Comparison of ENCODE assay signal across 8 cellular contexts in the genomic region with DNA sequence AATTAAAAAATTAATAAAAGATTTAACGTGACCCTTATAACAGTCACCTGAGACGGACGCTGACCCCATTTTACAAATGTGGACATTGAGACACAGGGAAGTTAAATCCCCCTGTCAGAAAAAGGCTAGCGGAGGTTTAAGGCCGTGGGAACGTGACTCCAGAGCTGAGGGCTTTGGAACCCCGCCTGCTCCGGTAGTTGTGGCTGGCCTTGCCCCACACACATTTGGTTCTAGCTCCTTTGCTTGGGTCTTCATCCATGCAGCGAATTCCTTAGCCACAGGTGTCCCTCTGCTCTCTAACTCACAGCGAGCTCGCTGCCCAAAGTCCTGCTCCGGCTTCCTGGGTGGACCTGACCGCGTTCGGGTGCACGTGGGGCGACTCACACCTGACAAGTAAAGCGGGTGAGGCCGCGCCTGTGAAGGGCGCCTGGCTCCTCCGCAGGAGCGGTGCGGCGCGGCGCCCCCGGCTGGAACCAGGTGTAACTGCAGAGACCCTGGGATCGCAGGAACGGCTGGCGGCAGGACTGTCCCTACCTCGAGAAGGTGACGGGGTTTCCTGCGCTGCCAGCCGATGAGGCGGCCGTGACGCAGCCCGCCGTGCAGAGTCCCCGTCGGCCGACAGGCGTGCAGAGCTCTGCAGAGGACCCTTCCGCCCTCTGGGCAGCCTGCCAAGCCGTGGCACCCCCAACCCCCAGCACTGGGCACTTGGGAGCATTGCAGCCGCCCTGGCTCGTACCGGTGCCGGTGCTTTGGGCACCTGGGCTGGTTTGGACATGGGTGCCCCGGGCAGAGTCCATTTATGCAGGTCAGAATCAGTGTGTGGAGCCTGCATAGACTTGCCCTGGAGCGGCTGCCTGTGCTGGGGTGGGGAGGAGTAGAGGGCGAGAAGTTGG. TPM values are rescaled to one million over a fixed set of nuclear protein-coding genes. Genes with fewer than 3 reads are reported as not detected.
DNase-seq lines count a peak whose midpoint lies in the region; ATAC-seq, FAIRE-seq and TF ChIP-seq lines count a peak whose summit lies in the region.

No MANE protein-coding gene starts in this region.

- H3K27ac Mint-ChIP-seq in activated CD8-positive, alpha-beta T cell treated with anti-CD3 and anti-CD28 coated beads, Interleukin-2, amount 10 ng/mL, durations not matched to agents 7 days and 5 days: peak overlapping the region; percentile 74
- H3K27ac Mint-ChIP-seq in effector memory CD8-positive, alpha-beta T cell: peak overlapping the region; percentile 92

- no peaks in the 10 kb centered on the region for H3K36me3 ChIP-seq in mucosa of stomach (ENCODE audit: control insufficient read depth, insufficient read depth, low read length)

- peak; percentile 84 for ATAC-seq in HG02759 (IDR thresholded peaks at IDR 0.05; ENCODE audit: unreplicated experiment)
- ATAC-seq in activated CD8-positive, alpha-beta T cell treated with anti-CD3 and anti-CD28 coated beads, Interleukin-2, amount 10 ng/mL, durations not matched to agents 7 days and 5 days: peak; percentile 95
- peak; percentile 94 for ATAC-seq in effector memory CD8-positive, alpha-beta T cell (replicated peaks)

- no peaks in the 10 kb centered on the region for H3K9me3 ChIP-seq in mucosa of stomach (ENCODE audit: control insufficient read depth, low read length)

- H3K4me3 Mint-ChIP-seq in activated CD8-positive, alpha-beta T cell treated with anti-CD3 and anti-CD28 coated beads, Interleukin-2, amount 10 ng/mL, durations not matched to agents 7 days and 5 days: peak overlapping the region; percentile 75
- peak overlapping the region; percentile 83 to 91 for H3K4me3 Mint-ChIP-seq in effector memory CD8-positive, alpha-beta T cell

- H3K4me1 ChIP-seq in mucosa of stomach (ENCODE audit: control insufficient read depth, insufficient read depth, low read length): peaks cover 25% of the 10 kb centered on the region

- CTCF ChIA-PET in activated CD8-positive, alpha-beta T cell treated with anti-CD3 and anti-CD28 coated beads, Interleukin-2, amount 10 ng/mL, durations not matched to agents 7 days and 5 days (lab: Charles Lee): interaction anchor here (0.6 to 2.4 kb wide), 20 partner anchors 9 to 218 kb away, joined by 3 to 10 read pairs (median 4); a partner anchor contains a TSS

- peaks cover 3% of the 10 kb centered on the region for H3K36me3 Mint-ChIP-seq in activated CD8-positive, alpha-beta T cell treated with anti-CD3 and anti-CD28 coated beads, Interleukin-2, amount 10 ng/mL, durations not matched to agents 7 days and 5 days (ENCODE audit: low read depth)
- H3K36me3 Mint-ChIP-seq in effector memory CD8-positive, alpha-beta T cell (ENCODE audit: insufficient read depth): no peaks in the 10 kb centered on the region

- no peaks in the 10 kb centered on the region for H3K9me3 Mint-ChIP-seq in activated CD8-positive, alpha-beta T cell treated with anti-CD3 and anti-CD28 coated beads, Interleukin-2, amount 10 ng/mL, durations not matched to agents 7 days and 5 days (ENCODE audit: insufficient read depth)
- H3K9me3 Mint-ChIP-seq in effector memory CD8-positive, alpha-beta T cell: no peaks in the 10 kb centered on the region

- no peaks in the 10 kb centered on the region for H3K27me3 ChIP-seq in mucosa of stomach (ENCODE audit: control insufficient read depth, insufficient read depth, low read length)

- peak overlapping the region; percentile 59 for H3K9ac ChIP-seq in mucosa of stomach (ENCODE audit: low read length)

- peaks cover 30% of the 10 kb centered on the region for H3K4me1 Mint-ChIP-seq in activated CD8-positive, alpha-beta T cell treated with anti-CD3 and anti-CD28 coated beads, Interleukin-2, amount 10 ng/mL, durations not matched to agents 7 days and 5 days (ENCODE audit: low read depth)
- H3K4me1 Mint-ChIP-seq in effector memory CD8-positive, alpha-beta T cell (ENCODE audit: low read depth in 2 of 2): peaks cover 19 to 20% of the 10 kb centered on the region in 2 donors

- H3K27me3 Mint-ChIP-seq in activated CD8-positive, alpha-beta T cell treated with anti-CD3 and anti-CD28 coated beads, Interleukin-2, amount 10 ng/mL, durations not matched to agents 7 days and 5 days (ENCODE audit: low read depth): peaks cover 13% of the 10 kb centered on the region
- peaks cover 0 to 10% of the 10 kb centered on the region in 2 donors for H3K27me3 Mint-ChIP-seq in effector memory CD8-positive, alpha-beta T cell

- POLR2A ChIA-PET in activated CD8-positive, alpha-beta T cell treated with anti-CD3 and anti-CD28 coated beads, Interleukin-2, amount 10 ng/mL, durations not matched to agents 7 days and 5 days (lab: Charles Lee): interaction anchor here (0.6 to 1.5 kb wide), 5 partner anchors 27 to 1005 kb away, joined by 3 to 7 read pairs (median 4); no protein-coding TSS in a partner anchor

- peak overlapping the region; percentile 62 for H3K4me3 ChIP-seq in mucosa of stomach (ENCODE audit: low read length)

- no peak for TF ChIP-seq POLR2A in GM12892 (IDR thresholded peaks at IDR 0.05; ENCODE audit: low read depth, low read length)

- peak; percentile 90 for FAIRE-seq in GM12892 (lab: Jason Lieb, UNC)

- DNase-seq in GM12892 (ENCODE audit: insufficient read length) (peak; percentile 77), NCI-H2029 treated with DMSO at 0.1 percent for 48 hours (lab: John Stamatoyannopoulos, UW) (peak; percentile 9), foreskin melanocyte (no peak)
- peak; percentile 83 for DNase-seq in activated CD8-positive, alpha-beta T cell treated with anti-CD3 and anti-CD28 coated beads, Interleukin-2, amount 10 ng/mL, durations not matched to agents 7 days and 5 days
- peak; percentile 78 to 84 (median 80) for DNase-seq in effector memory CD8-positive, alpha-beta T cell
- peak; percentile 54 to 61 for DNase-seq in stimulated activated CD8-positive, alpha-beta memory T cell treated with anti-CD3 and anti-CD28 coated beads, Interleukin-7, amount 100 ng/mL, for 1 hour (ENCODE audit: low read depth in 2 of 2)

RNA-seq across cellular contexts. Expression of a gene that starts 2.4 kb away (rescaled TPM):
- not detected for polyA plus RNA-seq in GM12892 (2012; ENCODE audit: missing spikeins)
- total RNA-seq in activated CD8-positive, alpha-beta T cell treated with anti-CD3 and anti-CD28 coated beads, Interleukin-2, amount 10 ng/mL, durations not matched to agents 7 days and 5 days: not detected

RNA-seq across cellular contexts. Expression of a gene that starts 28.1 kb away (rescaled TPM):
- polyA plus RNA-seq in GM12892 (2012; ENCODE audit: missing spikeins): 12.9 TPM
- 10 to 100 TPM; 55.7 to 58.5 TPM for total RNA-seq in activated CD8-positive, alpha-beta T cell treated with anti-CD3 and anti-CD28 coated beads, Interleukin-2, amount 10 ng/mL, durations not matched to agents 7 days and 5 days
